ENCODE assay signal across 9 cellular contexts in genomic region chr15:60584355-60585023, GRCh38.
DNase-seq lines count a peak whose midpoint lies in the region; ATAC-seq and TF ChIP-seq lines count a peak whose summit lies in the region.
"Had no signal": no experiment of that assay in that cellular context is flagged by ENCODE, and none has a peak within 500 bp of the region (broad histone marks: within the 10 kb centered on the region; RNA-seq: fewer than 3 reads in every experiment).

No MANE protein-coding gene starts in this region.

- H3K36me3 Mint-ChIP-seq in activated T-helper 1 cell treated with anti-CD3 and anti-CD28 coated beads, Interleukin-12 subunit alpha, Interleukin-12 subunit beta, Interleukin-2, Interleukin-4 antibody, amounts not matched to agents 30 ng/mL and 10 ng/mL and 1 ng/mL, durations not matched to agents 14 hours and 24 hours and 36 hours (ENCODE audit: low read depth), result peaks cover 9% of the 10 kb centered on the region
- peaks cover 8% of the 10 kb centered on the region for H3K36me3 Mint-ChIP-seq in natural killer cell treated with Interleukin-12 subunit alpha and Interleukin-12 subunit beta and Interleukin-15 and Interleukin-18, amount 100 ng/mL, for 72 hours

- no peaks in the 10 kb centered on the region for H3K9me3 ChIP-seq in HEK293 (ENCODE audit: control insufficient read depth, insufficient read depth, low read depth, low read length)

- CTCF ChIA-PET in HEK293 (lab: Yijun Ruan, JAX), result interaction anchor here (0.6 to 4.9 kb wide), 7 partner anchors 254 to 1251 kb away, joined by 3 to 32 read pairs (median 3); no protein-coding TSS in a partner anchor

- H3K36me3 ChIP-seq in HEK293 (ENCODE audit: control insufficient read depth in 2 of 2, insufficient read depth in 1 of 2, low read length in 2 of 2), result no peaks in the 10 kb centered on the region

- H3K4me1 Mint-ChIP-seq in activated T-helper 1 cell treated with anti-CD3 and anti-CD28 coated beads, Interleukin-12 subunit alpha, Interleukin-12 subunit beta, Interleukin-2, Interleukin-4 antibody, amounts not matched to agents 30 ng/mL and 10 ng/mL and 1 ng/mL, durations not matched to agents 14 hours and 24 hours and 36 hours (ENCODE audit: low read depth), result peaks cover 98% of the 10 kb centered on the region
- H3K4me1 Mint-ChIP-seq in natural killer cell treated with Interleukin-12 subunit alpha and Interleukin-12 subunit beta and Interleukin-15 and Interleukin-18, amount 100 ng/mL, for 72 hours (ENCODE audit: low read depth in 2 of 2), result peaks cover 69 to 97% of the 10 kb centered on the region in 2 donors

- peaks cover 19% of the 10 kb centered on the region for H3K4me1 ChIP-seq in HEK293 (ENCODE audit: control insufficient read depth, insufficient read depth, low read length)

- no peaks in the 10 kb centered on the region for H3K9me3 Mint-ChIP-seq in activated T-helper 1 cell treated with anti-CD3 and anti-CD28 coated beads, Interleukin-12 subunit alpha, Interleukin-12 subunit beta, Interleukin-2, Interleukin-4 antibody, amounts not matched to agents 30 ng/mL and 10 ng/mL and 1 ng/mL, durations not matched to agents 14 hours and 24 hours and 36 hours
- H3K9me3 Mint-ChIP-seq in natural killer cell treated with Interleukin-12 subunit alpha and Interleukin-12 subunit beta and Interleukin-15 and Interleukin-18, amount 100 ng/mL, for 72 hours, result no peaks in the 10 kb centered on the region

- no peak for TF ChIP-seq CTCF in HEK293 (tag by site-specific recombination; IDR thresholded peaks at IDR 0.05)

- peak overlapping the region; percentile 58 for H3K4me3 Mint-ChIP-seq in activated T-helper 1 cell treated with anti-CD3 and anti-CD28 coated beads, Interleukin-12 subunit alpha, Interleukin-12 subunit beta, Interleukin-2, Interleukin-4 antibody, amounts not matched to agents 30 ng/mL and 10 ng/mL and 1 ng/mL, durations not matched to agents 14 hours and 24 hours and 36 hours
- H3K4me3 Mint-ChIP-seq in natural killer cell treated with Interleukin-12 subunit alpha and Interleukin-12 subunit beta and Interleukin-15 and Interleukin-18, amount 100 ng/mL, for 72 hours, result peak overlapping the region; percentile 89

- intact Hi-C loops in activated T-helper 1 cell treated with anti-CD3 and anti-CD28 coated beads, Interleukin-12 subunit alpha, Interleukin-12 subunit beta, Interleukin-2, Interleukin-4 antibody, amounts not matched to agents 30 ng/mL and 10 ng/mL and 1 ng/mL, durations not matched to agents 14 hours and 24 hours and 36 hours (cut with micrococcal nuclease), result loop anchor here (1.0 to 5.0 kb wide), 15 partner anchors 8 to 1652 kb away; partner anchors contain the start of genes BNIP2 and SLTM

- H3K27ac Mint-ChIP-seq in activated T-helper 1 cell treated with anti-CD3 and anti-CD28 coated beads, Interleukin-12 subunit alpha, Interleukin-12 subunit beta, Interleukin-2, Interleukin-4 antibody, amounts not matched to agents 30 ng/mL and 10 ng/mL and 1 ng/mL, durations not matched to agents 14 hours and 24 hours and 36 hours, result peak overlapping the region; percentile 95
- peak overlapping the region; percentile 91 to 94 for H3K27ac Mint-ChIP-seq in natural killer cell treated with Interleukin-12 subunit alpha and Interleukin-12 subunit beta and Interleukin-15 and Interleukin-18, amount 100 ng/mL, for 72 hours

- no peaks in the 10 kb centered on the region for H3K27me3 Mint-ChIP-seq in activated T-helper 1 cell treated with anti-CD3 and anti-CD28 coated beads, Interleukin-12 subunit alpha, Interleukin-12 subunit beta, Interleukin-2, Interleukin-4 antibody, amounts not matched to agents 30 ng/mL and 10 ng/mL and 1 ng/mL, durations not matched to agents 14 hours and 24 hours and 36 hours (ENCODE audit: insufficient read depth)
- no peaks in the 10 kb centered on the region for H3K27me3 Mint-ChIP-seq in natural killer cell treated with Interleukin-12 subunit alpha and Interleukin-12 subunit beta and Interleukin-15 and Interleukin-18, amount 100 ng/mL, for 72 hours

- no peak overlapping the region for H3K4me3 ChIP-seq in HEK293 (ENCODE audit: low read depth, low read length)

- POLR2A ChIA-PET in HEK293 (lab: Yijun Ruan, JAX), result no interaction called here

- H3K27ac ChIP-seq in HEK293 (ENCODE audit: extremely low read depth, low read depth, low read length), result no peak overlapping the region

- peak; percentile 59 for ATAC-seq in GM18867 (IDR thresholded peaks at IDR 0.05; ENCODE audit: unreplicated experiment)
- peak; percentile 65 to 73 for ATAC-seq in natural killer cell treated with Interleukin-12 subunit alpha and Interleukin-12 subunit beta and Interleukin-15 and Interleukin-18, amount 100 ng/mL, for 72 hours

- no peak for DNase-seq in activated T-helper 1 cell treated with anti-CD3 and anti-CD28 coated beads, Interleukin-12 subunit alpha, Interleukin-12 subunit beta, Interleukin-2, Interleukin-4 antibody, amounts not matched to agents 30 ng/mL and 10 ng/mL and 1 ng/mL, durations not matched to agents 14 hours and 24 hours and 36 hours (ENCODE audit: low spot score)
- DNase-seq in natural killer cell treated with Interleukin-12 subunit alpha and Interleukin-12 subunit beta and Interleukin-15 and Interleukin-18, amount 100 ng/mL, for 72 hours (ENCODE audit: low spot score), result peak; percentile 73
- DNase-seq in NCI-H510A treated with DMSO at 0.1 percent for 48 hours (lab: John Stamatoyannopoulos, UW), result no peak
- DNase-seq in HUDEP-2 (lab: John Stamatoyannopoulos, UW; ENCODE audit: unreplicated experiment in 76 of 76), result no peak
- no peak for DNase-seq in iPS-NIHi11 (ENCODE audit: low spot score)
- DNase-seq: aorta, T-helper 9 cell had no signal

TF ChIP-seq in HEK293, 187 proteins besides CTCF, POLR2A, EP300 and RAD21:
- TF ChIP-seq ZIC2 (tag by site-specific recombination; IDR thresholded peaks at IDR 0.05) (no peak), SP7 (tag by site-specific recombination; IDR thresholded peaks at IDR 0.05) (0 out of 2 replicates have a peak, but pooled peaks have one; percentile 13), ZNF514 (tag by site-specific recombination; IDR thresholded peaks at IDR 0.05) (no peak), ZSCAN18 (tag by site-specific recombination; IDR thresholded peaks at IDR 0.05) (no peak)
